In the genomic region with DNA sequence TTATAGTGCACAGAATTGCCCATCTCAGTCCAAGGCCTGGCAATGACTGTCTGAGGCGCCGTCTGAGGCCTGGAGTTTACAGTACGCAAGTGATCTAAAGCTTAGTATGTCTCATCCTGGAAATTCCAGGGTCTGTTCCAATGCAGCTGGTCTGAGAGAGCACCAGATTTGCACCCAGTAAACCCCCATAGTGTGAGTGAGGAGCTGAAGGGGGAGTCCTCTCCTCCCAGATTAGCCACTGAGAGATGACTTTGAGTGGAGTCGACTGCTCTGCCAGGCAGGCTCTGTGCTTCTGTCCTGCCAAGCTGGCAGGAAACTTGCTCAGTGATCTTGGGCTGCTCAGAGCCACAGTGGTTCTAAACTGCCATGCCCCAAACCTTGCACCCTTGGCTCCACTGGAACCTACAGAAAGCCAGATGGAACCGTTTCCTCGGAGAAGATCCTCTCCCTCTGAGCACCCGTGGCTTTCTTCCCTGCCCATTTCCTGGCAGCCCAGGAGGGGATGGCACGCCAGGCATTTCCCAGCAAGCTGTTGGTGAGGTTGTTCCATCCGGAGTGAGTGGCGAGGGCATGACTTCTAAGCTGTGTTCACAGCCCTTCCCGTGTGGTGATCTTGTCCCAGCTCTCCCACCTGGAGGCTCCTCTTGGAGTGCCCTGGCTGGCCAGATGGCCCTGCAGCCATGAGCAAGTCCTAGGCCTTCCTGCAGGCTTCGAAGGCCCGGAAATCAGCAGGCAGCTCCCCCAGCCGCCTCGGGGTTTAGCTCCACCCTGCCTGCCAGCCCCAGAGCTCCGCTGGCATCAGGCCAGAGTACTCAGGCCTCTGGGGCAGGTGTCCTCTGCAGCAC, we compare ENCODE assay signal across 8 cellular contexts.
DNase-seq lines count a peak whose midpoint lies in the region; ATAC-seq and TF ChIP-seq lines count a peak whose summit lies in the region.

No MANE protein-coding gene starts in this region.

- H3K4me3 ChIP-seq in AG04450 (ENCODE audit: low read depth, low read length): no peak overlapping the region

- peaks cover 2% of the 10 kb centered on the region for H3K27me3 ChIP-seq in AG04450 (ENCODE audit: control insufficient read depth, insufficient read depth, low read length)

- CTCF ChIA-PET in AG04450 (lab: Charles Lee): interaction anchor here (0.9 to 2.5 kb wide), 4 partner anchors 24 to 602 kb away, joined by 3 to 21 read pairs (median 6); no protein-coding TSS in a partner anchor

- DNase-seq in AG04450 (ENCODE audit: low read depth, low spot score) (peak; percentile 43), NCI-H1436 treated with DMSO at 0.1 percent for 48 hours (lab: John Stamatoyannopoulos, UW) (peak; percentile 63), SW480 (ENCODE audit: low spot score) (peak; percentile 20), left kidney (ENCODE audit: low read depth, low spot score) (peak; percentile 25), GM19240 (ENCODE audit: insufficient read length, low spot score) (no peak), cortex of kidney (lab: John Stamatoyannopoulos, UW) (no peak), NCI-H1694 treated with DMSO at 0.1 percent for 48 hours (lab: John Stamatoyannopoulos, UW) (no peak)

- peak overlapping the region; percentile 33 for H3K27ac ChIP-seq in AG04450 (ENCODE audit: low read depth, low read length)

- TF ChIP-seq CTCF in AG04450 (IDR thresholded peaks at IDR 0.05; ENCODE audit: low read depth, low read length): no peak

- POLR2A ChIA-PET in AG04450 (lab: Yijun Ruan, JAX): no interaction called here

- ATAC-seq in HG03039 (IDR thresholded peaks at IDR 0.05; ENCODE audit: unreplicated experiment): no peak

- H3K9me3 ChIP-seq in AG04450 (ENCODE audit: control insufficient read depth, insufficient read depth, low read length): peaks cover 5% of the 10 kb centered on the region

Comparison
In these comparisons a context has a peak if more than half of its experiments do, and no peak if none do; other contexts are left out.
1. DNase-seq: peak in AG04450 (single experiment), NCI-H1436 treated with DMSO at 0.1 percent for 48 hours (single experiment), SW480 (single experiment) and left kidney (single experiment); none in GM19240 (single experiment), cortex of kidney (single experiment) and NCI-H1694 treated with DMSO at 0.1 percent for 48 hours (single experiment).